In genomic region chr2:25850400-25850799, GRCh38 we compare ENCODE assay signal across 8 cellular contexts. TPM values are rescaled to one million over a fixed set of nuclear protein-coding genes. Genes with fewer than 3 reads are reported as not detected.
DNase-seq lines count a peak whose midpoint lies in the region; ATAC-seq and TF ChIP-seq lines count a peak whose summit lies in the region.
"Not testable (repeated sequence)": the region's sequence is repeated elsewhere in the genome, so short reads cannot be mapped to it uniquely, and the experiment has no call there.

No MANE protein-coding gene starts in this region.

- CTCF ChIA-PET in CD8-positive, alpha-beta memory T cell (lab: Charles Lee): interaction anchor here (2.2 to 4.1 kb wide), 2 partner anchors 27 to 100 kb away, joined by 8 to 25 read pairs; no protein-coding TSS in a partner anchor
- CTCF ChIA-PET in activated CD8-positive, alpha-beta T cell treated with anti-CD3 and anti-CD28 coated beads, Interleukin-2, amount 10 ng/mL, durations not matched to agents 7 days and 5 days (lab: Charles Lee): interaction anchor here (1.0 to 3.8 kb wide), 10 partner anchors 10 to 238 kb away, joined by 3 to 33 read pairs (median 6); no protein-coding TSS in a partner anchor

- H3K9me3 Mint-ChIP-seq in CD8-positive, alpha-beta memory T cell; T-helper 2 cell treated with Interferon-gamma antibody and Interleukin-4, amounts not matched to agents 5 μg/mL and 100 μg/mL, for 36 hours; activated CD8-positive, alpha-beta T cell treated with anti-CD3 and anti-CD28 coated beads, Interleukin-2, amount 10 ng/mL, durations not matched to agents 7 days and 5 days (ENCODE audit: insufficient read depth); activated T-helper 17 cell treated with anti-CD3 and anti-CD28 coated beads, Interleukin-2, amount 50 U/mL, for 72 hours; activated naive CD8-positive, alpha-beta T cell treated with anti-CD3 and anti-CD28 coated beads, Interleukin-2, amount 10 ng/mL, durations not matched to agents 7 days and 5 days; endodermal cell; natural killer cell treated with Interleukin-12 subunit alpha and Interleukin-12 subunit beta and Interleukin-15 and Interleukin-18, amount 100 ng/mL, for 72 hours; stimulated activated naive CD8-positive, alpha-beta T cell treated with anti-CD3 and anti-CD28 coated beads, Interleukin-15, amount 100 ng/mL, for 72 hours: not testable (repeated sequence)

- peak overlapping the region in 1 of 7 donors; percentile 34 for H3K4me3 Mint-ChIP-seq in CD8-positive, alpha-beta memory T cell
- peak overlapping the region; percentile 60 for H3K4me3 Mint-ChIP-seq in T-helper 2 cell treated with Interferon-gamma antibody and Interleukin-4, amounts not matched to agents 5 μg/mL and 100 μg/mL, for 36 hours
- not testable (repeated sequence) for H3K4me3 Mint-ChIP-seq in activated CD8-positive, alpha-beta T cell treated with anti-CD3 and anti-CD28 coated beads, Interleukin-2, amount 10 ng/mL, durations not matched to agents 7 days and 5 days; endodermal cell
- peak overlapping the region; percentile 72 for H3K4me3 Mint-ChIP-seq in activated T-helper 17 cell treated with anti-CD3 and anti-CD28 coated beads, Interleukin-2, amount 50 U/mL, for 72 hours
- peak overlapping the region; percentile 39 for H3K4me3 Mint-ChIP-seq in activated naive CD8-positive, alpha-beta T cell treated with anti-CD3 and anti-CD28 coated beads, Interleukin-2, amount 10 ng/mL, durations not matched to agents 7 days and 5 days
- peak overlapping the region; percentile 30 for H3K4me3 Mint-ChIP-seq in natural killer cell treated with Interleukin-12 subunit alpha and Interleukin-12 subunit beta and Interleukin-15 and Interleukin-18, amount 100 ng/mL, for 72 hours
- H3K4me3 Mint-ChIP-seq in stimulated activated naive CD8-positive, alpha-beta T cell treated with anti-CD3 and anti-CD28 coated beads, Interleukin-15, amount 100 ng/mL, for 72 hours: peak overlapping the region; percentile 59 to 61

- not testable (repeated sequence) for H3K27me3 Mint-ChIP-seq in CD8-positive, alpha-beta memory T cell; T-helper 2 cell treated with Interferon-gamma antibody and Interleukin-4, amounts not matched to agents 5 μg/mL and 100 μg/mL, for 36 hours (ENCODE audit: low read depth); activated CD8-positive, alpha-beta T cell treated with anti-CD3 and anti-CD28 coated beads, Interleukin-2, amount 10 ng/mL, durations not matched to agents 7 days and 5 days (ENCODE audit: low read depth); activated T-helper 17 cell treated with anti-CD3 and anti-CD28 coated beads, Interleukin-2, amount 50 U/mL, for 72 hours; activated naive CD8-positive, alpha-beta T cell treated with anti-CD3 and anti-CD28 coated beads, Interleukin-2, amount 10 ng/mL, durations not matched to agents 7 days and 5 days; endodermal cell (ENCODE audit: insufficient read depth); natural killer cell treated with Interleukin-12 subunit alpha and Interleukin-12 subunit beta and Interleukin-15 and Interleukin-18, amount 100 ng/mL, for 72 hours; stimulated activated naive CD8-positive, alpha-beta T cell treated with anti-CD3 and anti-CD28 coated beads, Interleukin-15, amount 100 ng/mL, for 72 hours

- H3K27ac ChIP-seq in CD8-positive, alpha-beta memory T cell (ENCODE audit: low read depth, low read length); endodermal cell (ENCODE audit: low read depth, low read length): not testable (repeated sequence)

- POLR2A ChIA-PET in CD8-positive, alpha-beta memory T cell (lab: Charles Lee): not testable (repeated sequence)
- POLR2A ChIA-PET in activated CD8-positive, alpha-beta T cell treated with anti-CD3 and anti-CD28 coated beads, Interleukin-2, amount 10 ng/mL, durations not matched to agents 7 days and 5 days (lab: Charles Lee): interaction anchor here (4.1 kb wide), 1 partner anchor 29 kb away, joined by 22 read pairs; the partner anchor contains the start of gene ASXL2
- POLR2A ChIA-PET in activated naive CD8-positive, alpha-beta T cell treated with anti-CD3 and anti-CD28 coated beads, Interleukin-2, amount 10 ng/mL, durations not matched to agents 7 days and 5 days (lab: Charles Lee): interaction anchor here (1.5 to 4.6 kb wide), 2 partner anchors 19 to 28 kb away, joined by 3 to 28 read pairs; partner anchors contain the start of gene ASXL2

- H3K4me1 Mint-ChIP-seq in CD8-positive, alpha-beta memory T cell: peaks cover 45 to 55% (median 48%) of the 10 kb centered on the region in 3 donors
- peaks cover 44% of the 10 kb centered on the region for H3K4me1 Mint-ChIP-seq in T-helper 2 cell treated with Interferon-gamma antibody and Interleukin-4, amounts not matched to agents 5 μg/mL and 100 μg/mL, for 36 hours (ENCODE audit: low read depth)
- H3K4me1 Mint-ChIP-seq in activated CD8-positive, alpha-beta T cell treated with anti-CD3 and anti-CD28 coated beads, Interleukin-2, amount 10 ng/mL, durations not matched to agents 7 days and 5 days (ENCODE audit: low read depth): peaks cover 43% of the 10 kb centered on the region
- H3K4me1 Mint-ChIP-seq in activated T-helper 17 cell treated with anti-CD3 and anti-CD28 coated beads, Interleukin-2, amount 50 U/mL, for 72 hours: peaks cover 34% of the 10 kb centered on the region
- peaks cover 39% of the 10 kb centered on the region for H3K4me1 Mint-ChIP-seq in activated naive CD8-positive, alpha-beta T cell treated with anti-CD3 and anti-CD28 coated beads, Interleukin-2, amount 10 ng/mL, durations not matched to agents 7 days and 5 days
- peaks cover 20% of the 10 kb centered on the region for H3K4me1 Mint-ChIP-seq in endodermal cell
- H3K4me1 Mint-ChIP-seq in natural killer cell treated with Interleukin-12 subunit alpha and Interleukin-12 subunit beta and Interleukin-15 and Interleukin-18, amount 100 ng/mL, for 72 hours (ENCODE audit: low read depth in 2 of 2): peaks cover 27 to 48% of the 10 kb centered on the region in 2 donors
- H3K4me1 Mint-ChIP-seq in stimulated activated naive CD8-positive, alpha-beta T cell treated with anti-CD3 and anti-CD28 coated beads, Interleukin-15, amount 100 ng/mL, for 72 hours: peaks cover 53% of the 10 kb centered on the region

- H3K36me3 Mint-ChIP-seq in CD8-positive, alpha-beta memory T cell; T-helper 2 cell treated with Interferon-gamma antibody and Interleukin-4, amounts not matched to agents 5 μg/mL and 100 μg/mL, for 36 hours (ENCODE audit: low read depth); activated CD8-positive, alpha-beta T cell treated with anti-CD3 and anti-CD28 coated beads, Interleukin-2, amount 10 ng/mL, durations not matched to agents 7 days and 5 days (ENCODE audit: low read depth); activated T-helper 17 cell treated with anti-CD3 and anti-CD28 coated beads, Interleukin-2, amount 50 U/mL, for 72 hours (ENCODE audit: low read depth); activated naive CD8-positive, alpha-beta T cell treated with anti-CD3 and anti-CD28 coated beads, Interleukin-2, amount 10 ng/mL, durations not matched to agents 7 days and 5 days; endodermal cell (ENCODE audit: low read depth); natural killer cell treated with Interleukin-12 subunit alpha and Interleukin-12 subunit beta and Interleukin-15 and Interleukin-18, amount 100 ng/mL, for 72 hours: not testable (repeated sequence)

- peak; percentile 31 for ATAC-seq in activated CD8-positive, alpha-beta T cell treated with anti-CD3 and anti-CD28 coated beads, Interleukin-2, amount 10 ng/mL, durations not matched to agents 7 days and 5 days
- ATAC-seq in activated T-helper 17 cell treated with anti-CD3 and anti-CD28 coated beads, Interleukin-2, amount 50 U/mL, for 72 hours (replicated peaks); activated naive CD8-positive, alpha-beta T cell treated with anti-CD3 and anti-CD28 coated beads, Interleukin-2, amount 10 ng/mL, durations not matched to agents 7 days and 5 days (ENCODE audit: low read depth); natural killer cell treated with Interleukin-12 subunit alpha and Interleukin-12 subunit beta and Interleukin-15 and Interleukin-18, amount 100 ng/mL, for 72 hours; stimulated activated naive CD8-positive, alpha-beta T cell treated with anti-CD3 and anti-CD28 coated beads, Interleukin-15, amount 100 ng/mL, for 72 hours: not testable (repeated sequence)

- not testable (repeated sequence) for DNase-seq in CD8-positive, alpha-beta memory T cell; T-helper 2 cell treated with Interferon-gamma antibody and Interleukin-4, amounts not matched to agents 5 μg/mL and 100 μg/mL, for 36 hours (ENCODE audit: low spot score); activated CD8-positive, alpha-beta T cell treated with anti-CD3 and anti-CD28 coated beads, Interleukin-2, amount 10 ng/mL, durations not matched to agents 7 days and 5 days; activated naive CD8-positive, alpha-beta T cell treated with anti-CD3 and anti-CD28 coated beads, Interleukin-2, amount 10 ng/mL, durations not matched to agents 7 days and 5 days; endodermal cell; natural killer cell treated with Interleukin-12 subunit alpha and Interleukin-12 subunit beta and Interleukin-15 and Interleukin-18, amount 100 ng/mL, for 72 hours (ENCODE audit: low spot score); stimulated activated naive CD8-positive, alpha-beta T cell treated with anti-CD3 and anti-CD28 coated beads, Interleukin-15, amount 100 ng/mL, for 72 hours

- H3K9ac ChIP-seq in endodermal cell (ENCODE audit: extremely low read depth, low read length, poor library complexity, severe bottlenecking): not testable (repeated sequence)

- TF ChIP-seq CTCF in endodermal cell (conservative IDR thresholded peaks at IDR 0.05): not testable (repeated sequence)

- 93 to 100% methylated on average over 2 to 4 of the region's 4 CpGs for WGBS in endodermal cell (ENCODE audit: insufficient coverage in 1 of 2, insufficient read length in 1 of 2), 2 experiments

- H3K4me1 ChIP-seq in CD8-positive, alpha-beta memory T cell (ENCODE audit: insufficient read depth, low read length): peaks cover 35% of the 10 kb centered on the region
- H3K4me1 ChIP-seq in endodermal cell (ENCODE audit: control insufficient read depth, insufficient read depth, low read length): not testable (repeated sequence)

- peak overlapping the region in 6 of 8 donors; percentile 29 to 80 (median 50) for H3K27ac Mint-ChIP-seq in CD8-positive, alpha-beta memory T cell
- H3K27ac Mint-ChIP-seq in T-helper 2 cell treated with Interferon-gamma antibody and Interleukin-4, amounts not matched to agents 5 μg/mL and 100 μg/mL, for 36 hours: peak overlapping the region; percentile 71
- peak overlapping the region; percentile 63 for H3K27ac Mint-ChIP-seq in activated CD8-positive, alpha-beta T cell treated with anti-CD3 and anti-CD28 coated beads, Interleukin-2, amount 10 ng/mL, durations not matched to agents 7 days and 5 days
- H3K27ac Mint-ChIP-seq in activated T-helper 17 cell treated with anti-CD3 and anti-CD28 coated beads, Interleukin-2, amount 50 U/mL, for 72 hours: peak overlapping the region; percentile 87
- peak overlapping the region; percentile 76 for H3K27ac Mint-ChIP-seq in activated naive CD8-positive, alpha-beta T cell treated with anti-CD3 and anti-CD28 coated beads, Interleukin-2, amount 10 ng/mL, durations not matched to agents 7 days and 5 days
- H3K27ac Mint-ChIP-seq in endodermal cell: peak overlapping the region; percentile 39
- H3K27ac Mint-ChIP-seq in natural killer cell treated with Interleukin-12 subunit alpha and Interleukin-12 subunit beta and Interleukin-15 and Interleukin-18, amount 100 ng/mL, for 72 hours: peak overlapping the region; percentile 90 to 92
- peak overlapping the region; percentile 13 to 34 for H3K27ac Mint-ChIP-seq in stimulated activated naive CD8-positive, alpha-beta T cell treated with anti-CD3 and anti-CD28 coated beads, Interleukin-15, amount 100 ng/mL, for 72 hours

- not testable (repeated sequence) for H3K36me3 ChIP-seq in CD8-positive, alpha-beta memory T cell (ENCODE audit: insufficient read depth, low read length); endodermal cell (ENCODE audit: control insufficient read depth, insufficient read depth, low read length)

- not testable (repeated sequence) for H3K4me3 ChIP-seq in CD8-positive, alpha-beta memory T cell (ENCODE audit: low read length); endodermal cell (ENCODE audit: low read length)

- H3K27me3 ChIP-seq in CD8-positive, alpha-beta memory T cell (ENCODE audit: insufficient read depth, low read length, poor library complexity, severe bottlenecking); endodermal cell (ENCODE audit: control insufficient read depth, insufficient read depth, low read length, poor library complexity, severe bottlenecking): not testable (repeated sequence)

- not testable (repeated sequence) for H3K9me3 ChIP-seq in CD8-positive, alpha-beta memory T cell (ENCODE audit: low read length); endodermal cell (ENCODE audit: control insufficient read depth, low read length)

RNA-seq across cellular contexts. Expression of gene ASXL2, which starts 27.9 kb away (rescaled TPM):
- 10 to 100 TPM; 67.5 to 72.7 TPM for total RNA-seq in CD8-positive, alpha-beta memory T cell
- 10.9 TPM for polyA plus RNA-seq in CD8-positive, alpha-beta memory T cell
- total RNA-seq in activated CD8-positive, alpha-beta T cell treated with anti-CD3 and anti-CD28 coated beads, Interleukin-2, amount 10 ng/mL, durations not matched to agents 7 days and 5 days: 10 to 100 TPM; 44.0 to 45.0 TPM
- total RNA-seq in activated T-helper 17 cell treated with anti-CD3 and anti-CD28 coated beads, Interleukin-2, amount 50 U/mL, for 72 hours: 10 to 100 TPM; 28.5 to 37.1 TPM
- total RNA-seq in activated naive CD8-positive, alpha-beta T cell treated with anti-CD3 and anti-CD28 coated beads, Interleukin-2, amount 10 ng/mL, durations not matched to agents 7 days and 5 days: 10 to 100 TPM; 47.9 to 58.5 TPM
- total RNA-seq in endodermal cell: 10 to 100 TPM; 33.2 to 41.7 TPM
- 9.5 TPM for polyA plus RNA-seq in endodermal cell (2013, experiment 1 of 2)
- polyA plus RNA-seq in endodermal cell (2013, experiment 2 of 2): 10.1 TPM
- total RNA-seq in natural killer cell treated with Interleukin-12 subunit alpha and Interleukin-12 subunit beta and Interleukin-15 and Interleukin-18, amount 100 ng/mL, for 72 hours: 10 to 100 TPM; 37.2 to 38.8 TPM

Comparison
In these comparisons a context has a peak if more than half of its experiments do, and no peak if none do; other contexts are left out.
1. H3K27ac Mint-ChIP-seq: peak in every context shown above with its lines; median percentile 91 in natural killer cell treated with Interleukin-12 subunit alpha and Interleukin-12 subunit beta and Interleukin-15 and Interleukin-18, amount 100 ng/mL, for 72 hours; 87 in activated T-helper 17 cell treated with anti-CD3 and anti-CD28 coated beads, Interleukin-2, amount 50 U/mL, for 72 hours; 76 in activated naive CD8-positive, alpha-beta T cell treated with anti-CD3 and anti-CD28 coated beads, Interleukin-2, amount 10 ng/mL, durations not matched to agents 7 days and 5 days; 71 in T-helper 2 cell treated with Interferon-gamma antibody and Interleukin-4, amounts not matched to agents 5 μg/mL and 100 μg/mL, for 36 hours; 63 in activated CD8-positive, alpha-beta T cell treated with anti-CD3 and anti-CD28 coated beads, Interleukin-2, amount 10 ng/mL, durations not matched to agents 7 days and 5 days; 50 in CD8-positive, alpha-beta memory T cell; 39 in endodermal cell; 24 in stimulated activated naive CD8-positive, alpha-beta T cell treated with anti-CD3 and anti-CD28 coated beads, Interleukin-15, amount 100 ng/mL, for 72 hours.